ENCODE assay signal across 7 cellular contexts in the genomic region with DNA sequence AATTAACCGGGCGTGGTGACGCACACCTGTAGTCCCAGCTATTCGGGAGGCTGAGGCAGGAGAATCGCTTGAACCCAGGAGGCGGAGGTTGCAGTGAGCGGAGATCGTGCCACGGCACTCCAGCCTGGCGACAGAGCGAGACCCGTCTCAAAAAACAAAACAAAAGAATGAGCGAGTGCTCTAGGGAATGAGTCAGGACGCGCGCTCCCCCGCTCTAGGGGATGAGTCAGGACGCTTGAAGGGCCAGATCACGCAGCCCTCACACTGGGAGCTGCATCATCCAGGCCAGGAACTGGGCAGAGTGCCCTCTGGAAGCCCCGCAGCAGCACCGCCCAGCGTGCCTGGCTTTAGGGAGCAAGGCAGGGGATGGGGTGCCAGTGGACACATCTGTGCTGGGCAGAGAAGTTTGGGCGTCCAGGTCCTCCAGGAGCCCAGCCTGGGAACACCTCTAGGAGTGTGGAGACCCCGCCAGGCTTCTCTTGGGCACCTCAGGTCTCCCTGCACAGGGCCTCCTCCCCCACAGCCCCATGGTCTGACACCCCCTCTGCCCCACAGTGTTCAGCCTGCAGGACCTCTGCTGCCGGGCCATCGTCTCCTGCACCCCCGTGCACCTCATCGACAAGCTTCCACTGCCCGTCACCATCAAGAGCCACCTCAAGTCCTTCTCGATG. TPM values are rescaled to one million over a fixed set of nuclear protein-coding genes. Genes with fewer than 3 reads are reported as not detected.
DNase-seq lines count a peak whose midpoint lies in the region; ATAC-seq and TF ChIP-seq lines count a peak whose summit lies in the region.
"Had no signal": no experiment of that assay in that cellular context is flagged by ENCODE, and none has a peak within 500 bp of the region (broad histone marks: within the 10 kb centered on the region; RNA-seq: fewer than 3 reads in every experiment).

No MANE protein-coding gene starts in this region.

- no peaks in the 10 kb centered on the region for H3F3A ChIP-seq in PC-3 (ENCODE audit: low read length, unreplicated experiment)

- H3K9ac ChIP-seq in PC-3 (ENCODE audit: low read length), result no peak overlapping the region

- H4K20me1 ChIP-seq in PC-3 (ENCODE audit: low read length), result no peaks in the 10 kb centered on the region

- no peak overlapping the region for H2AFZ ChIP-seq in PC-3 (ENCODE audit: low read length)

- no peak for TF ChIP-seq POLR2A in tibial nerve (IDR thresholded peaks at IDR 0.05)

- H3K4me1 ChIP-seq in PC-3 (ENCODE audit: insufficient read depth, low read length) (peaks cover 27% of the 10 kb centered on the region), tibial nerve (peaks cover 0 to 49% (median 25%) of the 10 kb centered on the region in 4 donors)

- ATAC-seq in PC-3 (peak; percentile 84), HG03159 (IDR thresholded peaks at IDR 0.05; ENCODE audit: unreplicated experiment) (no peak)

- no peaks in the 10 kb centered on the region for H3K9me3 ChIP-seq in PC-3 (ENCODE audit: low read length)
- no peaks in the 10 kb centered on the region for H3K9me3 ChIP-seq in tibial nerve
- H3K9me3 ChIP-seq: Peyer's patch had no signal

- CTCF ChIA-PET in PC-3 (lab: Charles Lee), result no interaction called here

- TF ChIP-seq CTCF in PC-3 (conservative IDR thresholded peaks at IDR 0.05; ENCODE audit: low read depth, low read length), result no peak
- TF ChIP-seq CTCF in tibial nerve (IDR thresholded peaks at IDR 0.05), result no peak

- WGBS in tibial nerve, 2 donors, result 85 to 86% methylated on average over 27 to 29 of the region's 30 CpGs

- intact Hi-C loops in PC-3 (cut with micrococcal nuclease) (no loop called here), head of caudate nucleus (cut with DNase I) (no loop called here)

- no peak for TF ChIP-seq EP300 in tibial nerve (IDR thresholded peaks at IDR 0.05)

- no peaks in the 10 kb centered on the region for H3K9me2 ChIP-seq in PC-3 (replicated peaks; ENCODE audit: low read length)

- H3K27ac ChIP-seq in PC-3 (ENCODE audit: low read length) (peak overlapping the region; percentile 44), tibial nerve (peak overlapping the region in 2 of 4 donors; percentile 17 to 73)
- H3K27ac ChIP-seq: Peyer's patch had no signal

- H3K36me3 ChIP-seq in PC-3 (ENCODE audit: low read depth, low read length), result no peaks in the 10 kb centered on the region
- peaks cover 0 to 41% (median 3%) of the 10 kb centered on the region in 3 donors for H3K36me3 ChIP-seq in tibial nerve

- H3K27me3 ChIP-seq in PC-3 (ENCODE audit: low read length) (no peaks in the 10 kb centered on the region), tibial nerve (no peaks in the 10 kb centered on the region)
- H3K27me3 ChIP-seq: Peyer's patch had no signal

- H3K4me2 ChIP-seq in PC-3 (ENCODE audit: low read length), result peak overlapping the region; percentile 67

- peak overlapping the region; percentile 27; the same call in 1 of the 2 replicates for H3K4me3 ChIP-seq in PC-3 (ENCODE audit: low read length)
- H3K4me3 ChIP-seq in tibial nerve, result no peak overlapping the region
- H3K4me3 ChIP-seq: Peyer's patch had no signal

- no TSS peak for BruUV-seq in PC-3 (replicated peaks; lab: Mats Ljungman, UMichigan)

- POLR2A ChIA-PET in PC-3 (lab: Charles Lee; ENCODE audit: unreplicated experiment), result interaction anchor here (0.6 kb wide), 1 partner anchor 370 kb away, joined by 16 read pairs; no protein-coding TSS in a partner anchor

- H3K79me2 ChIP-seq in PC-3 (ENCODE audit: low read length), result 0 out of 2 replicates have a peak, but pooled peaks cover 3% of the 10 kb centered on the region

- DNase-seq in AG08395 (ENCODE audit: low spot score) (peak; percentile 98), PC-3 (peak; percentile 92), head of caudate nucleus (peak in 30 of 42 donors; percentile 31 to 84 (median 65)), tibial nerve (ENCODE audit: low spot score in 2 of 2) (no peak)
- DNase-seq in activated CD8-positive, alpha-beta memory T cell treated with anti-CD3 and anti-CD28 coated beads, Interleukin-2, amount 50 U/mL, for 4 hours, result no peak
- DNase-seq: Peyer's patch had no signal

RNA-seq across cellular contexts. Expression of gene WFIKKN1, which starts 3.9 kb away (rescaled TPM):
- total RNA-seq in PC-3 (2014; rRNA removed) (0.11 and 0.40 TPM in 2 replicates), tibial nerve (1 to 10 TPM in 3 of 4 donors, under 1 TPM in 1; 0.66 to 3.9 (median 1.8) TPM)

RNA-seq across cellular contexts. Expression of gene METTL26, which starts 9.2 kb away (rescaled TPM):
- 179 and 207 TPM in 2 replicates for total RNA-seq in PC-3 (2014; rRNA removed)
- total RNA-seq in tibial nerve, result 100 to 1,000 TPM; 147 to 204 (median 176) TPM

RNA-seq across cellular contexts. Expression of gene MCRIP2, which starts 14.7 kb away (rescaled TPM):
- 83.5 and 84.6 TPM in 2 replicates for total RNA-seq in PC-3 (2014; rRNA removed)
- total RNA-seq in tibial nerve, result 10 to 100 TPM; 20.8 to 37.7 (median 32.4) TPM

RNA-seq across cellular contexts. Expression of gene WDR90, which starts 22.2 kb away (rescaled TPM):
- total RNA-seq in PC-3 (2014; rRNA removed) (44.4 and 72.4 TPM in 2 replicates), tibial nerve (10 to 100 TPM; 26.9 to 83.7 (median 54.1) TPM)

RNA-seq across cellular contexts. Expression of gene RAB40C, which starts 37.1 kb away (rescaled TPM):
- total RNA-seq in PC-3 (2014; rRNA removed), result 19.5 and 27.0 TPM in 2 replicates
- total RNA-seq in tibial nerve, result 10 to 100 TPM; 21.1 to 30.6 (median 27.5) TPM

Comparison
In these comparisons a context has a peak if more than half of its experiments do, and no peak if none do; other contexts are left out.
1. DNase-seq: peak in AG08395 (single experiment), PC-3 (single experiment) and head of caudate nucleus (30 of 42); none in tibial nerve (0 of 2) and activated CD8-positive, alpha-beta memory T cell treated with anti-CD3 and anti-CD28 coated beads, Interleukin-2, amount 50 U/mL, for 4 hours (single experiment).